ENCODE assay signal across 8 cellular contexts in the genomic region with DNA sequence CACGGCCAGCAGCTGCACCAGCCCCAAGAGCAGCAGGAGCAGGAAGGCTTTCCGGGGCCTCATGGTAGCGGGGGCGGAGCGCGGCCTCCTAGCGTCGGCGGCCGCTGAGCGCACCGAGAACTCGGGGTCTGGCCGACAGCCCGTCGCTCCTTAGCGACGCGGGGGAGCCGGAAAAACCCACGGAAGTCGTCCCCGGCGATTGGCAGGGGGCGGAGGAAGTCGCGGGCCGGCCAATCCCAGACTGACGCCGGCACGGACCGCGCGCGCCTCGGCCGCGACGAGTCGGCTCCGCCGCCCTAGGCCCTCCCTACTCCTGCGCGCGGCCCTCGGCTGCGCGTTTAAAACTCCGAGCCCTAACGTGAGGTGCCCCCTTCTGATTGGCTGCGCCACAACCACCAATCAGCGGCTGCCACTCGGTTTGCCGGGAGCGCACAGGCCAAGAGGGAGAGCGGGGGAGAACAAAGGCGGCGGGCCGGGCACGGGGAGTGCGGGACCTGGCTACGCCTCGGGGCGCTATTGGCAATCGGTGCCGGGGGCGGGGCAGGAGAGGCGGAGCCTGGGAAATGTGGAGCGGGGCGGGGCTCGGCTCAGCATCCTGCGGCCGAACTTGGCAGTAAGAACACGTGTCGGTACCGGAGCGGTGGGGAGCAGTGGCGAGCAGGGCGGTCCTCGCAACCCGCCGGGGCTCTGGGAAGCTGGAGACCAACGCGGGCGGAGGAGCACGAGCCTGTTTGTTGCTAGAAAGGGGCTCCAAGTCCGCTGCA. TPM values are rescaled to one million over a fixed set of nuclear protein-coding genes. Genes with fewer than 3 reads are reported as not detected.
A peak's percentile ranks its signal among the peaks of the same experiment; 100 is the strongest.
DNase-seq lines count a peak whose midpoint lies in the region; ATAC-seq and TF ChIP-seq lines count a peak whose summit lies in the region.

A gene with protein sequence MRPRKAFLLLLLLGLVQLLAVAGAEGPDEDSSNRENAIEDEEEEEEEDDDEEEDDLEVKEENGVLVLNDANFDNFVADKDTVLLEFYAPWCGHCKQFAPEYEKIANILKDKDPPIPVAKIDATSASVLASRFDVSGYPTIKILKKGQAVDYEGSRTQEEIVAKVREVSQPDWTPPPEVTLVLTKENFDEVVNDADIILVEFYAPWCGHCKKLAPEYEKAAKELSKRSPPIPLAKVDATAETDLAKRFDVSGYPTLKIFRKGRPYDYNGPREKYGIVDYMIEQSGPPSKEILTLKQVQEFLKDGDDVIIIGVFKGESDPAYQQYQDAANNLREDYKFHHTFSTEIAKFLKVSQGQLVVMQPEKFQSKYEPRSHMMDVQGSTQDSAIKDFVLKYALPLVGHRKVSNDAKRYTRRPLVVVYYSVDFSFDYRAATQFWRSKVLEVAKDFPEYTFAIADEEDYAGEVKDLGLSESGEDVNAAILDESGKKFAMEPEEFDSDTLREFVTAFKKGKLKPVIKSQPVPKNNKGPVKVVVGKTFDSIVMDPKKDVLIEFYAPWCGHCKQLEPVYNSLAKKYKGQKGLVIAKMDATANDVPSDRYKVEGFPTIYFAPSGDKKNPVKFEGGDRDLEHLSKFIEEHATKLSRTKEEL (minus strand): TSS at position 160 of the 764 bp plus-strand sequence. CDS start 97 bp downstream, at position 63.

- H3K27ac ChIP-seq in SK-N-SH (ENCODE audit: low read depth in 2 of 2, low read length in 1 of 2) = peak within 1 kb of the TSS; percentile 82 to 92

- no peaks in the 10 kb centered on the region for H3K9me2 ChIP-seq in SK-N-SH

- TF ChIP-seq RAD21 in SK-N-SH (IDR thresholded peaks at IDR 0.05; ENCODE audit: low read length) = peak; percentile 11; the same call in 1 of the 2 replicates

- peak within 1 kb of the TSS; percentile 85 for H2AFZ ChIP-seq in SK-N-SH (ENCODE audit: low read depth)

- H4K20me1 ChIP-seq in SK-N-SH (ENCODE audit: insufficient read depth) = no peaks in the 10 kb centered on the region

- 2% methylated on average over 68 of the region's 87 CpGs for WGBS in SK-N-SH (ENCODE audit: low lambda C conversion rate)

- CTCF ChIA-PET in GM10248 (lab: Yijun Ruan, JAX) (interaction anchor here (0.8 to 8.2 kb wide), 4 partner anchors 22 to 37 kb away, joined by 3 to 51 read pairs (median 20); no protein-coding TSS in a partner anchor), SK-N-SH (lab: Yijun Ruan, JAX) (interaction anchor here (0.7 to 3.0 kb wide), 9 partner anchors 15 to 65 kb away, joined by 3 to 26 read pairs (median 3); no protein-coding TSS in a partner anchor)

- H3K9me3 ChIP-seq in SK-N-SH = no peaks in the 10 kb centered on the region

- H3K36me3 ChIP-seq in SK-N-SH (replicated peaks in 1 of 2; ENCODE audit: control insufficient read depth in 1 of 2, insufficient read depth in 2 of 2, low read length in 1 of 2) = peaks cover 0 to 12% of the 10 kb centered on the region in 2 experiments

- POLR2A ChIA-PET in GM10248 (lab: Yijun Ruan, JAX) (no interaction called here), SK-N-SH (lab: Yijun Ruan, JAX) (interaction anchor here (0.6 to 2.5 kb wide), 4 partner anchors 22 to 118 kb away, joined by 3 to 25 read pairs (median 4); a partner anchor contains a TSS)

- TF ChIP-seq CTCF in GM10248 (IDR thresholded peaks at IDR 0.05; ENCODE audit: control extremely low read depth, extremely low read depth, low read depth, missing control alignments) (no peak), SK-N-SH (IDR thresholded peaks at IDR 0.05) (peak; percentile 36)

- TF ChIP-seq EP300 in SK-N-SH (IDR thresholded peaks at IDR 0.05; ENCODE audit: borderline replicate concordance in 1 of 2, low read depth in 1 of 2, low read length in 1 of 2) = peak in 1 of 2 experiments; percentile 51; a peak in 2 of 4 replicates

- peaks cover 5 to 17% of the 10 kb centered on the region in 2 experiments; a peak in 3 of 4 replicates for H3K4me1 ChIP-seq in SK-N-SH (ENCODE audit: control insufficient read depth in 1 of 2, insufficient read depth in 2 of 2, low read depth in 1 of 2, low read length in 1 of 2)

- H3K9ac ChIP-seq in SK-N-SH = peak within 1 kb of the TSS; percentile 89

- peak within 1 kb of the TSS; percentile 89 for H3K4me2 ChIP-seq in SK-N-SH

- H3K79me2 ChIP-seq in SK-N-SH (ENCODE audit: insufficient read depth) = peaks cover 46% of the 10 kb centered on the region

- peak; percentile 89 for ATAC-seq in HG02571 (IDR thresholded peaks at IDR 0.05; ENCODE audit: unreplicated experiment)

- H3K27me3 ChIP-seq in SK-N-SH (ENCODE audit: insufficient read depth) = no peaks in the 10 kb centered on the region

- peak within 1 kb of the TSS; percentile 85 to 97 for H3K4me3 ChIP-seq in SK-N-SH (ENCODE audit: low read depth in 2 of 2, low read length in 1 of 2)

- DNase-seq in GM10248 (ENCODE audit: extremely low spot score) (peak; percentile 98), NCI-H1048 (lab: John Stamatoyannopoulos, UW) (peak; percentile 95), SK-N-SH (peak; percentile 100), germinal center (ENCODE audit: low spot score) (peak; percentile 99), non-pigmented ciliary epithelial cell (ENCODE audit: low read depth) (peak; percentile 94), superior temporal gyrus (ENCODE audit: extremely low spot score) (peak; percentile 99)
- DNase-seq in activated naive CD4-positive, alpha-beta T cell treated with anti-CD3 and anti-CD28 coated beads, Interleukin-2, amount 50 U/mL, for 16 hours = peak; percentile 100

- peaks cover 10% of the 10 kb centered on the region for H3F3A ChIP-seq in SK-N-SH (replicated peaks; ENCODE audit: insufficient read depth)

TF ChIP-seq in SK-N-SH, 30 proteins besides CTCF, POLR2A, EP300 and RAD21 (continues in another document):
- TF ChIP-seq, protein P1, sequence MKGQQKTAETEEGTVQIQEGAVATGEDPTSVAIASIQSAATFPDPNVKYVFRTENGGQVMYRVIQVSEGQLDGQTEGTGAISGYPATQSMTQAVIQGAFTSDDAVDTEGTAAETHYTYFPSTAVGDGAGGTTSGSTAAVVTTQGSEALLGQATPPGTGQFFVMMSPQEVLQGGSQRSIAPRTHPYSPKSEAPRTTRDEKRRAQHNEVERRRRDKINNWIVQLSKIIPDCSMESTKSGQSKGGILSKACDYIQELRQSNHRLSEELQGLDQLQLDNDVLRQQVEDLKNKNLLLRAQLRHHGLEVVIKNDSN (IDR thresholded peaks at IDR 0.05; ENCODE audit: borderline replicate concordance, low read depth) = peak; percentile 69; the same call in 1 of the 2 replicates
- TF ChIP-seq RCOR1 (IDR thresholded peaks at IDR 0.05; ENCODE audit: low read length) (peak; percentile 73), TAF1 (IDR thresholded peaks at IDR 0.05; ENCODE audit: borderline replicate concordance, low read depth, low read length) (peak; percentile 87), YY1 (IDR thresholded peaks at IDR 0.05; ENCODE audit: low read depth) (0 out of 2 replicates have a peak, but pooled peaks have one; percentile 66), TCF12 (IDR thresholded peaks at IDR 0.05) (0 out of 2 replicates have a peak, but pooled peaks have one; percentile 44), RXRA (IDR thresholded peaks at IDR 0.05; ENCODE audit: borderline replicate concordance, low read depth) (no peak), MXI1 (IDR thresholded peaks at IDR 0.05; ENCODE audit: low read depth, low read length) (peak; percentile 100), SMC3 (IDR thresholded peaks at IDR 0.05; ENCODE audit: low read depth, low read length) (peak; percentile 29; the same call in 1 of the 2 replicates), CHD2 (IDR thresholded peaks at IDR 0.05; ENCODE audit: low read length, partially characterized antibody) (peak; percentile 68), EZH2phosphoT487 (IDR thresholded peaks at IDR 0.05; ENCODE audit: borderline replicate concordance, low read depth) (no peak), FOXJ3 (CRISPR knock-in tag; IDR thresholded peaks at IDR 0.05) (0 out of 2 replicates have a peak, but pooled peaks have one; percentile 51), FOSL2 (IDR thresholded peaks at IDR 0.05; ENCODE audit: borderline replicate concordance, low read depth) (no peak), ELF1 (IDR thresholded peaks at IDR 0.05) (peak; percentile 83), RFX5 (IDR thresholded peaks at IDR 0.05; ENCODE audit: low read length) (peak; percentile 88), POLR2AphosphoS5 (IDR thresholded peaks at IDR 0.05; ENCODE audit: low read depth, low read length) (peak; percentile 97), NFIC (IDR thresholded peaks at IDR 0.05; ENCODE audit: borderline replicate concordance) (0 out of 2 replicates have a peak, but pooled peaks have one; percentile 20), GABPA (IDR thresholded peaks at IDR 0.05; ENCODE audit: low read depth) (peak; percentile 88), NRF1 (IDR thresholded peaks at IDR 0.05; ENCODE audit: low read depth, low read length) (peak; percentile 81), GATA2 (CRISPR knock-in tag; IDR thresholded peaks at IDR 0.05) (no peak)
- TF ChIP-seq, protein P2, sequence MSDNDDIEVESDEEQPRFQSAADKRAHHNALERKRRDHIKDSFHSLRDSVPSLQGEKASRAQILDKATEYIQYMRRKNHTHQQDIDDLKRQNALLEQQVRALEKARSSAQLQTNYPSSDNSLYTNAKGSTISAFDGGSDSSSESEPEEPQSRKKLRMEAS (IDR thresholded peaks at IDR 0.05; ENCODE audit: low read depth) = peak; percentile 99
- TF ChIP-seq, protein P3, sequence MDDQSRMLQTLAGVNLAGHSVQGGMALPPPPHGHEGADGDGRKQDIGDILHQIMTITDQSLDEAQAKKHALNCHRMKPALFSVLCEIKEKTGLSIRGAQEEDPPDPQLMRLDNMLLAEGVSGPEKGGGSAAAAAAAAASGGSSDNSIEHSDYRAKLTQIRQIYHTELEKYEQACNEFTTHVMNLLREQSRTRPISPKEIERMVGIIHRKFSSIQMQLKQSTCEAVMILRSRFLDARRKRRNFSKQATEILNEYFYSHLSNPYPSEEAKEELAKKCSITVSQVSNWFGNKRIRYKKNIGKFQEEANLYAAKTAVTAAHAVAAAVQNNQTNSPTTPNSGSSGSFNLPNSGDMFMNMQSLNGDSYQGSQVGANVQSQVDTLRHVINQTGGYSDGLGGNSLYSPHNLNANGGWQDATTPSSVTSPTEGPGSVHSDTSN (IDR thresholded peaks at IDR 0.05) = peak; percentile 93
- TF ChIP-seq, protein P4, sequence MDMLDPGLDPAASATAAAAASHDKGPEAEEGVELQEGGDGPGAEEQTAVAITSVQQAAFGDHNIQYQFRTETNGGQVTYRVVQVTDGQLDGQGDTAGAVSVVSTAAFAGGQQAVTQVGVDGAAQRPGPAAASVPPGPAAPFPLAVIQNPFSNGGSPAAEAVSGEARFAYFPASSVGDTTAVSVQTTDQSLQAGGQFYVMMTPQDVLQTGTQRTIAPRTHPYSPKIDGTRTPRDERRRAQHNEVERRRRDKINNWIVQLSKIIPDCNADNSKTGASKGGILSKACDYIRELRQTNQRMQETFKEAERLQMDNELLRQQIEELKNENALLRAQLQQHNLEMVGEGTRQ (IDR thresholded peaks at IDR 0.05; ENCODE audit: borderline replicate concordance, low read depth, low read length) = no peak

RNA-seq across cellular contexts. Expression of the gene that starts here (rescaled TPM):
- 393 and 400 TPM in 2 replicates for polyA plus RNA-seq in SK-N-SH (2012; rRNA removed)
- 316 and 398 TPM in 2 replicates for polyA plus RNA-seq in SK-N-SH (2012; cell fraction: cytosol; rRNA removed)
- polyA plus RNA-seq in SK-N-SH (2012; cell fraction: nucleus; rRNA removed) = 171 and 252 TPM in 2 replicates

Comparison
In these comparisons a context has a peak if more than half of its experiments do, and no peak if none do; other contexts are left out.
1. Peak in every context shown above with its lines: DNase-seq, ATAC-seq, H3K4me3 ChIP-seq and H3K27ac ChIP-seq.